In the genomic region with DNA sequence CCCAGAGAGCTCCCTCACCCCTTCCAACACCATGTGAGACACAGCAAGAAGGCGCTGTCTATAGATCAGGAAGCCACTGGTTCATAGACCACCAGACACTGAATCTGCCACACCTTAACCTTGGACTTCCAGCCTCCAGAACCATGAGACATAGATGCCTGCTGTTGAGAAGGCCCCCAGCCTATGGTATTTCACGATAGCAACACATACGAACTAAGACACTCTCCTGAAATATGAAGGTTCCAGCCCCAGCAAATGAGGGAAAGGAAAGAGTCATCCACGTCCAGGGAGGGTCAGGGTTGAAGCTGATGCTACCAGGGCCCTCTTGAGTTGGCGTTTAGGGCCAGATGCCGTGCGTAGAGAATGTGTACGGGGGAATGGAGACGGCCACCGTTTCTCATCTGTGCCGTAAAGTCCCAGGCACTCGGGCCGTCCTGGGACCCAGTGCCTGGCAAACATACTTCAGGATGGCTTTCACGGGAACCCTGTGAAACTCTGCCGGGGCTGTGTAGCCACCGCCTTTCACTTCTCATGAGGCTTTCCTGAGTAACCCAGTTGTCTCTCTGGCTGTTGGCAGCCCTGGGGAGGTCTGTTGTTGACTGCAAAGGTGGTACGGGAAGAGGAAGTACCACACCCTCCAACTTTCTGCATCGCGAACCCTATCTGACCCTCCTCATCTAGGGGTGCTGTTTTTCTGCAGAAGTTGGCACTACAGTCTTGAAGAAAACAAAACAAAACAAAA, we compare ENCODE assay signal across 10 cellular contexts.
DNase-seq lines count a peak whose midpoint lies in the region; ATAC-seq lines count a peak whose summit lies in the region.
"Had no signal": no experiment of that assay in that cellular context is flagged by ENCODE, and none has a peak within 500 bp of the region (broad histone marks: within the 10 kb centered on the region; RNA-seq: fewer than 3 reads in every experiment).

No MANE protein-coding gene starts in this region.

- ATAC-seq in GM18867 (IDR thresholded peaks at IDR 0.05; ENCODE audit: unreplicated experiment), result peak; percentile 65
- ATAC-seq in GM18519 (IDR thresholded peaks at IDR 0.05; ENCODE audit: low FRiP score, unreplicated experiment), result no peak
- ATAC-seq in GM21367 (IDR thresholded peaks at IDR 0.05; ENCODE audit: unreplicated experiment), result no peak

- DNase-seq in T-helper 2 cell (peak in 3 of 5 experiments; percentile 33 to 98 (median 71)), NCI-H1417 treated with DMSO at 0.1 percent for 48 hours (lab: John Stamatoyannopoulos, UW) (no peak), COR-L47 (lab: John Stamatoyannopoulos, UW) (no peak)
- peak; percentile 42 for DNase-seq in activated naive CD4-positive, alpha-beta T cell treated with Interleukin-2 at 50 U/mL for 16 hours
- DNase-seq in stimulated activated CD4-positive, alpha-beta T cell treated with anti-CD3 and anti-CD28 coated beads, TNF-alpha, amount 100 ng/mL, for 1 hour (ENCODE audit: low read depth in 3 of 3, low spot score in 1 of 3), result peak in 2 of 3 donors; percentile 31 to 40
- DNase-seq: left cardiac atrium, NCI-H446 had no signal

Comparison
In these comparisons a context has a peak if more than half of its experiments do, and no peak if none do; other contexts are left out.
1. DNase-seq: peak in T-helper 2 cell (3 of 5), activated naive CD4-positive, alpha-beta T cell treated with Interleukin-2 at 50 U/mL for 16 hours (single experiment) and stimulated activated CD4-positive, alpha-beta T cell treated with anti-CD3 and anti-CD28 coated beads, TNF-alpha, amount 100 ng/mL, for 1 hour (2 of 3); none in NCI-H1417 treated with DMSO at 0.1 percent for 48 hours (single experiment) and COR-L47 (single experiment).